18 cellular contexts compared by ENCODE assay signal in genomic region chr5:125185740-125186139, GRCh38.
DNase-seq lines count a peak whose midpoint lies in the region; ATAC-seq and TF ChIP-seq lines count a peak whose summit lies in the region.
"Had no signal": no experiment of that assay in that cellular context is flagged by ENCODE, and none has a peak within 500 bp of the region (broad histone marks: within the 10 kb centered on the region; RNA-seq: fewer than 3 reads in every experiment).

No MANE protein-coding gene starts in this region.

- TF ChIP-seq CTCF in HEK293 (tag by site-specific recombination; IDR thresholded peaks at IDR 0.05) (no peak), Panc1 (IDR thresholded peaks at IDR 0.05) (no peak), neural crest cell (conservative IDR thresholded peaks at IDR 0.05) (no peak)

- H3K4me1 Mint-ChIP-seq in neural crest cell: peaks cover 36% of the 10 kb centered on the region

- no peak overlapping the region for H3K4me3 Mint-ChIP-seq in neural crest cell
- H3K4me3 Mint-ChIP-seq: CD14-positive monocyte; CD4-positive, alpha-beta T cell; CD8-positive, alpha-beta T cell had no signal

- CTCF ChIA-PET in HEK293 (lab: Yijun Ruan, JAX) (no interaction called here), Panc1 (lab: Charles Lee) (no interaction called here)

- H3K27ac ChIP-seq in HEK293 (ENCODE audit: extremely low read depth, low read depth, low read length) (no peak overlapping the region), Panc1 (ENCODE audit: low read length) (peak overlapping the region; percentile 40; the same call in 1 of the 2 replicates)
- H3K27ac ChIP-seq: BLaER1 had no signal

- no TSS peak for BruUV-seq in Panc1 (replicated peaks; lab: Mats Ljungman, UMichigan)

- H3K27me3 ChIP-seq in Panc1 (ENCODE audit: control insufficient read depth, insufficient read depth, low read length): no peaks in the 10 kb centered on the region
- H3K27me3 ChIP-seq: BE2C, BLaER1 had no signal

- H3K4me3 ChIP-seq in HEK293 (ENCODE audit: low read depth, low read length) (no peak overlapping the region), Panc1 (ENCODE audit: low read depth in 2 of 2, low read length in 2 of 2) (no peak overlapping the region)
- H3K4me3 ChIP-seq: BLaER1 had no signal

- H3K36me3 ChIP-seq in HEK293 (ENCODE audit: control insufficient read depth in 2 of 2, insufficient read depth in 1 of 2, low read length in 2 of 2) (no peaks in the 10 kb centered on the region), Panc1 (ENCODE audit: control insufficient read depth, insufficient read depth, low read length) (no peaks in the 10 kb centered on the region)
- H3K36me3 ChIP-seq: BE2C, BLaER1 had no signal

- no peaks in the 10 kb centered on the region for H3K36me3 Mint-ChIP-seq in neural crest cell (ENCODE audit: low read depth)
- H3K36me3 Mint-ChIP-seq: CD14-positive monocyte; CD8-positive, alpha-beta T cell had no signal

- peak overlapping the region; percentile 44 for H3K27ac Mint-ChIP-seq in neural crest cell (ENCODE audit: unreplicated experiment)
- H3K27ac Mint-ChIP-seq: CD4-positive, alpha-beta T cell; CD8-positive, alpha-beta T cell had no signal

- H3K27me3 Mint-ChIP-seq in neural crest cell (ENCODE audit: low read depth): no peaks in the 10 kb centered on the region
- H3K27me3 Mint-ChIP-seq: CD4-positive, alpha-beta T cell had no signal

- ATAC-seq in Panc1: no peak
- ATAC-seq: CD8-positive, alpha-beta T cell had no signal

- POLR2A ChIA-PET in HEK293 (lab: Yijun Ruan, JAX): no interaction called here
- POLR2A ChIA-PET in Panc1 (lab: Charles Lee): no interaction called here

- H3K9me3 ChIP-seq in HEK293 (ENCODE audit: control insufficient read depth, insufficient read depth, low read depth, low read length): no peaks in the 10 kb centered on the region
- H3K9me3 ChIP-seq in Panc1 (ENCODE audit: control insufficient read depth, insufficient read depth, low read depth, low read length): no peaks in the 10 kb centered on the region
- H3K9me3 ChIP-seq: BE2C, BLaER1, Caco-2 had no signal

- H3K4me1 ChIP-seq in HEK293 (ENCODE audit: control insufficient read depth, insufficient read depth, low read length) (peaks cover 26% of the 10 kb centered on the region), Panc1 (ENCODE audit: control insufficient read depth, insufficient read depth, low read length) (peaks cover 14% of the 10 kb centered on the region)
- H3K4me1 ChIP-seq: Caco-2 had no signal

- DNase-seq in Panc1 (ENCODE audit: low read depth, low spot score) (no peak), neural crest cell (ENCODE audit: low read depth, low spot score) (no peak), mesenteric fat pad (ENCODE audit: low spot score) (no peak), NCI-H446 treated with DMSO at 0.1 percent for 48 hours (lab: John Stamatoyannopoulos, UW) (no peak)
- DNase-seq in activated effector memory CD4-positive, alpha-beta T cell treated with anti-CD3 and anti-CD28 coated beads, Interleukin-2, amount 50 U/mL, for 16 hours: no peak
- DNase-seq: 8988T; ACHN; BE2C; C1 segment of cervical spinal cord; Caco-2; Calu3; CD4-positive, alpha-beta T cell; CD8-positive, alpha-beta T cell; DMS79 treated with DMSO at 0.1 percent for 48 hours; GF-D8 had no signal

- intact Hi-C loops in Panc1 (cut with micrococcal nuclease; ENCODE audit: unreplicated experiment): no loop called here

- in situ Hi-C loops in Panc1 (cut with HindIII; ENCODE audit: low pct_unique_long_range_greater_than_20kb, low sequenced_read_pairs): no loop called here

- H3K9me3 Mint-ChIP-seq in neural crest cell: no peaks in the 10 kb centered on the region
- H3K9me3 Mint-ChIP-seq: CD4-positive, alpha-beta T cell; CD8-positive, alpha-beta T cell had no signal

TF ChIP-seq in HEK293, 187 proteins besides CTCF, POLR2A, EP300 and RAD21:
- TF ChIP-seq, protein P1, sequence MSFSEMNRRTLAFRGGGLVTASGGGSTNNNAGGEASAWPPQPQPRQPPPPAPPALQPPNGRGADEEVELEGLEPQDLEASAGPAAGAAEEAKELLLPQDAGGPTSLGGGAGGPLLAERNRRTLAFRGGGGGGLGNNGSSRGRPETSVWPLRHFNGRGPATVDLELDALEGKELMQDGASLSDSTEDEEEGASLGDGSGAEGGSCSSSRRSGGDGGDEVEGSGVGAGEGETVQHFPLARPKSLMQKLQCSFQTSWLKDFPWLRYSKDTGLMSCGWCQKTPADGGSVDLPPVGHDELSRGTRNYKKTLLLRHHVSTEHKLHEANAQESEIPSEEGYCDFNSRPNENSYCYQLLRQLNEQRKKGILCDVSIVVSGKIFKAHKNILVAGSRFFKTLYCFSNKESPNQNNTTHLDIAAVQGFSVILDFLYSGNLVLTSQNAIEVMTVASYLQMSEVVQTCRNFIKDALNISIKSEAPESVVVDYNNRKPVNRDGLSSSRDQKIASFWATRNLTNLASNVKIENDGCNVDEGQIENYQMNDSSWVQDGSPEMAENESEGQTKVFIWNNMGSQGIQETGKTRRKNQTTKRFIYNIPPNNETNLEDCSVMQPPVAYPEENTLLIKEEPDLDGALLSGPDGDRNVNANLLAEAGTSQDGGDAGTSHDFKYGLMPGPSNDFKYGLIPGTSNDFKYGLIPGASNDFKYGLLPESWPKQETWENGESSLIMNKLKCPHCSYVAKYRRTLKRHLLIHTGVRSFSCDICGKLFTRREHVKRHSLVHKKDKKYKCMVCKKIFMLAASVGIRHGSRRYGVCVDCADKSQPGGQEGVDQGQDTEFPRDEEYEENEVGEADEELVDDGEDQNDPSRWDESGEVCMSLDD (tag by site-specific recombination; IDR thresholded peaks at IDR 0.05): no peak
- peak; percentile 56 for TF ChIP-seq ZIC2 (tag by site-specific recombination; IDR thresholded peaks at IDR 0.05)
TF ChIP-seq in HEK293: peak in this region for 1.
